In genomic region chr3:30073622-30074021, GRCh38 we compare ENCODE assay signal across 19 cellular contexts.
DNase-seq lines count a peak whose midpoint lies in the region; FAIRE-seq and TF ChIP-seq lines count a peak whose summit lies in the region.
"Had no signal": no experiment of that assay in that cellular context is flagged by ENCODE, and none has a peak within 500 bp of the region (broad histone marks: within the 10 kb centered on the region; RNA-seq: fewer than 3 reads in every experiment).

No MANE protein-coding gene starts in this region.

- H3K27me3 Mint-ChIP-seq in astrocyte (ENCODE audit: low read depth, unreplicated experiment) = no peaks in the 10 kb centered on the region
- H3K27me3 Mint-ChIP-seq: CD4-positive, CD25-positive, alpha-beta regulatory T cell; T-helper 17 cell had no signal

- no peak overlapping the region for H3K4me2 ChIP-seq in astrocyte (ENCODE audit: low read length)
- H3K4me2 ChIP-seq: neural progenitor cell, PC-9 had no signal

- H3K9ac ChIP-seq in astrocyte (ENCODE audit: low read length) = no peak overlapping the region
- H3K9ac ChIP-seq: neural progenitor cell had no signal

- no peak overlapping the region for H3K4me3 ChIP-seq in HFF-Myc (replicated peaks; ENCODE audit: low read depth, low read length)
- no peak overlapping the region for H3K4me3 ChIP-seq in astrocyte (ENCODE audit: insufficient read depth, low read depth, low read length)
- H3K4me3 ChIP-seq: body of pancreas, HAP-1, heart left ventricle, left ventricle myocardium inferior, MG63, neural progenitor cell, PC-9 had no signal

- H3K9me3 Mint-ChIP-seq in astrocyte (ENCODE audit: unreplicated experiment) = peaks cover 7% of the 10 kb centered on the region
- H3K9me3 Mint-ChIP-seq: CD4-positive, CD25-positive, alpha-beta regulatory T cell had no signal

- H3K79me2 ChIP-seq in astrocyte (ENCODE audit: insufficient read depth, low read length) = no peaks in the 10 kb centered on the region

- H2AFZ ChIP-seq in astrocyte (ENCODE audit: low read depth, low read length) = no peak overlapping the region
- H2AFZ ChIP-seq: neural progenitor cell, PC-9 had no signal

- DNase-seq in Daoy (ENCODE audit: low read depth) (peak; percentile 18), HFF-Myc (ENCODE audit: extremely low read depth, low read depth) (peak; percentile 2), astrocyte (ENCODE audit: low read depth) (no peak), myocyte (ENCODE audit: low read depth) (peak; percentile 22), substantia nigra (lab: John Stamatoyannopoulos, UW) (no peak), NCI-H2081 treated with DMSO at 0.1 percent for 48 hours (lab: John Stamatoyannopoulos, UW) (no peak), HK-2 (ENCODE audit: unreplicated experiment) (no peak), Kasumi-1 (lab: John Stamatoyannopoulos, UW) (no peak)
- DNase-seq: body of pancreas; CD4-positive, CD25-positive, alpha-beta regulatory T cell; heart left ventricle; left ventricle myocardium inferior; MG63; T-helper 17 cell had no signal

- H3K27ac ChIP-seq in astrocyte (ENCODE audit: low read depth, low read length) (no peak overlapping the region), substantia nigra (ENCODE audit: low read depth, low read length, poor library complexity, severe bottlenecking) (no peak overlapping the region)
- H3K27ac ChIP-seq: body of pancreas, heart left ventricle, left ventricle myocardium inferior, neural progenitor cell, PC-9 had no signal

- TF ChIP-seq CTCF in HFF-Myc (IDR thresholded peaks at IDR 0.05; ENCODE audit: low read depth, low read length, missing control alignments) (no peak), astrocyte (IDR thresholded peaks at IDR 0.05; ENCODE audit: insufficient read depth, low read depth, low read length) (no peak)

- FAIRE-seq in astrocyte (lab: Jason Lieb, UNC) = no peak
- FAIRE-seq: endometrium, GM18507 had no signal

- H3K4me3 Mint-ChIP-seq in astrocyte (ENCODE audit: unreplicated experiment) = no peak overlapping the region
- H3K4me3 Mint-ChIP-seq: CD4-positive, CD25-positive, alpha-beta regulatory T cell; neural progenitor cell; T-helper 17 cell had no signal

- no peaks in the 10 kb centered on the region for H3K4me1 ChIP-seq in astrocyte (ENCODE audit: insufficient read depth, low read length)
- H3K4me1 ChIP-seq: body of pancreas, HAP-1, heart left ventricle, left ventricle myocardium inferior, neural progenitor cell had no signal

- no peaks in the 10 kb centered on the region for H3K27me3 ChIP-seq in astrocyte (ENCODE audit: insufficient read depth, low read length)
- H3K27me3 ChIP-seq: body of pancreas, heart left ventricle, MG63, neural progenitor cell had no signal

- H3K36me3 ChIP-seq in astrocyte (ENCODE audit: insufficient read depth, low read length) = no peaks in the 10 kb centered on the region
- H3K36me3 ChIP-seq: HAP-1, heart left ventricle, left ventricle myocardium inferior, MG63, neural progenitor cell had no signal

- H3K36me3 Mint-ChIP-seq in astrocyte (ENCODE audit: low read depth, unreplicated experiment) = no peaks in the 10 kb centered on the region
- H3K36me3 Mint-ChIP-seq: CD4-positive, CD25-positive, alpha-beta regulatory T cell; neural progenitor cell had no signal

- peak overlapping the region; percentile 75 for H3K27ac Mint-ChIP-seq in astrocyte (ENCODE audit: unreplicated experiment)
- H3K27ac Mint-ChIP-seq: CD4-positive, CD25-positive, alpha-beta regulatory T cell; neural progenitor cell; T-helper 17 cell had no signal

- no peaks in the 10 kb centered on the region for H3K9me3 ChIP-seq in astrocyte (ENCODE audit: insufficient read depth, low read depth, low read length)
- H3K9me3 ChIP-seq: body of pancreas, HAP-1, MG63 had no signal

- H3K4me1 Mint-ChIP-seq in astrocyte (ENCODE audit: low read depth, unreplicated experiment) = peaks cover 4% of the 10 kb centered on the region
- H3K4me1 Mint-ChIP-seq: CD4-positive, CD25-positive, alpha-beta regulatory T cell; T-helper 17 cell had no signal

- no peaks in the 10 kb centered on the region for H4K20me1 ChIP-seq in astrocyte (ENCODE audit: insufficient read depth, low read length)

Comparison
In these comparisons a context has a peak if more than half of its experiments do, and no peak if none do; other contexts are left out.
1. DNase-seq: peak in Daoy (single experiment), HFF-Myc (single experiment) and myocyte (single experiment); none in astrocyte (single experiment), substantia nigra (0 of 49), NCI-H2081 treated with DMSO at 0.1 percent for 48 hours (single experiment), HK-2 (single experiment) and Kasumi-1 (0 of 2).